Comparison of ENCODE assay signal across 9 cellular contexts in genomic region chr7:143892527-143893300, GRCh38. TPM values are rescaled to one million over a fixed set of nuclear protein-coding genes. Genes with fewer than 3 reads are reported as not detected.
DNase-seq lines count a peak whose midpoint lies in the region; ATAC-seq and TF ChIP-seq lines count a peak whose summit lies in the region.
"Had no signal": no experiment of that assay in that cellular context is flagged by ENCODE, and none has a peak within 500 bp of the region (broad histone marks: within the 10 kb centered on the region; RNA-seq: fewer than 3 reads in every experiment).

No MANE protein-coding gene starts in this region.

- H3K4me3 ChIP-seq in GM12865 (ENCODE audit: low read depth, low read length) (no peak overlapping the region), right lobe of liver (peak overlapping the region in 2 of 3 donors; percentile 2 to 37), tibial nerve (no peak overlapping the region)

- peaks cover 0 to 13% (median 0%) of the 10 kb centered on the region in 4 donors for H3K4me1 ChIP-seq in right lobe of liver
- H3K4me1 ChIP-seq in tibial nerve, result no peaks in the 10 kb centered on the region

- ATAC-seq in GM19467 (IDR thresholded peaks at IDR 0.05; ENCODE audit: unreplicated experiment) (peak; percentile 100), HG03354 (IDR thresholded peaks at IDR 0.05; ENCODE audit: poor library complexity, severe bottlenecking, unreplicated experiment) (peak; percentile 97), right lobe of liver (peak; percentile 98 to 99 (median 99))

- 21% methylated on average over 5 of the region's 5 CpGs for WGBS in right lobe of liver (ENCODE audit: insufficient coverage, low coverage, low lambda C conversion rate, missing lambda C conversion rate)
- WGBS in tibial nerve, 2 donors, result 82 to 89% methylated on average over 5 of the region's 5 CpGs

- peak overlapping the region in 2 of 3 donors; percentile 7 to 11 for H3K27ac ChIP-seq in right lobe of liver
- H3K27ac ChIP-seq in tibial nerve, result no peak overlapping the region

- H3K9me3 ChIP-seq in right lobe of liver (no peaks in the 10 kb centered on the region), tibial nerve (peaks cover 0 to 28% (median 11%) of the 10 kb centered on the region in 4 donors)

- DNase-seq in GM12865 (ENCODE audit: low read depth), result peak; percentile 65
- DNase-seq in RPMI7951 (ENCODE audit: low read depth), result peak; percentile 54
- peak in 1 of 3 donors; percentile 55 for DNase-seq in right lobe of liver
- DNase-seq in hepatic stellate cell (ENCODE audit: low spot score), result no peak
- no peak for DNase-seq in NK-92 (lab: John Stamatoyannopoulos, UW; ENCODE audit: unreplicated experiment)
- DNase-seq in tibial nerve (ENCODE audit: low spot score in 2 of 2), result no peak

- TF ChIP-seq CTCF in GM12865 (IDR thresholded peaks at IDR 0.05; ENCODE audit: insufficient read depth, low read depth, low read length, missing control alignments) (peak; percentile 60), right lobe of liver (IDR thresholded peaks at IDR 0.05) (peak; percentile 31 to 63 (median 56)), tibial nerve (IDR thresholded peaks at IDR 0.05) (no peak)

- H3K36me3 ChIP-seq in right lobe of liver, result peaks cover 0 to 2% (median 0%) of the 10 kb centered on the region in 4 donors
- peaks cover 0 to 18% (median 0%) of the 10 kb centered on the region in 3 donors for H3K36me3 ChIP-seq in tibial nerve

- intact Hi-C loops in right lobe of liver (cut with DNase I), result no loop called here

- TF ChIP-seq POLR2A in right lobe of liver (IDR thresholded peaks at IDR 0.05) (no peak), tibial nerve (IDR thresholded peaks at IDR 0.05) (no peak)

- no peaks in the 10 kb centered on the region for H3K27me3 ChIP-seq in right lobe of liver
- no peaks in the 10 kb centered on the region for H3K27me3 ChIP-seq in tibial nerve

- TF ChIP-seq EP300 in tibial nerve (IDR thresholded peaks at IDR 0.05), result no peak

RNA-seq across cellular contexts. Expression of gene TCAF1, which starts 9.3 kb away (rescaled TPM):
- 29.3 and 35.6 TPM in 2 replicates for total RNA-seq in RPMI7951 (2014; rRNA removed; shearing (Covaris generic))
- total RNA-seq in right lobe of liver (10 to 100 TPM; 31.6 to 52.9 (median 45.8) TPM), tibial nerve (10 to 100 TPM; 32.7 to 61.2 (median 44.4) TPM)

RNA-seq across cellular contexts. Expression of gene OR2F2, which starts 42.3 kb away (rescaled TPM):
- not detected in 2 replicates for total RNA-seq in RPMI7951 (2014; rRNA removed; shearing (Covaris generic))
- not detected for total RNA-seq in right lobe of liver
- not detected for total RNA-seq in tibial nerve
- total RNA-seq: skeletal muscle tissue had no signal

Comparison
In these comparisons a context has a peak if more than half of its experiments do, and no peak if none do; other contexts are left out.
1. DNase-seq: peak in GM12865 (single experiment) and RPMI7951 (single experiment); none in hepatic stellate cell (single experiment), NK-92 (single experiment) and tibial nerve (0 of 2).
2. H3K4me3 ChIP-seq: peak in right lobe of liver (2 of 3); none in GM12865 (single experiment) and tibial nerve (0 of 4).
3. CTCF ChIP-seq: peak in GM12865 (single experiment) and right lobe of liver (4 of 4); none in tibial nerve (0 of 5).
4. H3K27ac ChIP-seq: peak in right lobe of liver (2 of 3); none in tibial nerve (0 of 4).
5. Peak in every context shown above with its lines, with median percentiles within 50 percentile points of each other: ATAC-seq.